Comparison of ENCODE assay signal across 23 cellular contexts in genomic region chr17:31627960-31628359, GRCh38.
DNase-seq lines count a peak whose midpoint lies in the region; ATAC-seq, FAIRE-seq and TF ChIP-seq lines count a peak whose summit lies in the region.
"Had no signal": no experiment of that assay in that cellular context is flagged by ENCODE, and none has a peak within 500 bp of the region (broad histone marks: within the 10 kb centered on the region; RNA-seq: fewer than 3 reads in every experiment).

No MANE protein-coding gene starts in this region.

- DNase-seq in AG10803 (ENCODE audit: low read depth) (peak; percentile 71), HT1080 (ENCODE audit: low read depth) (peak; percentile 23), brain microvascular endothelial cell (peak; percentile 66), foreskin fibroblast (peak; percentile 76 to 88), GOT3 (lab: John Stamatoyannopoulos, UW) (no peak), D721Med (ENCODE audit: insufficient read length, low spot score) (no peak)
- no peak for DNase-seq in activated CD4-positive, alpha-beta T cell treated with anti-CD3 and anti-CD28 coated beads, Interleukin-2, amount 10 ng/mL, durations not matched to agents 7 days and 5 days
- DNase-seq: activated CD4-positive, CD25-positive, alpha-beta regulatory T cell; activated CD8-positive, alpha-beta memory T cell treated with anti-CD3 and anti-CD28 coated beads for 24 hours; activated naive CD8-positive, alpha-beta T cell treated with anti-CD3 and anti-CD28 coated beads, Interleukin-2, amount 10 ng/mL, durations not matched to agents 7 days and 5 days; endodermal cell; head of caudate nucleus; naive B cell; NCI-H2029; NCI-H524; small intestine; testis had no signal

- no peaks in the 10 kb centered on the region for H3K27me3 ChIP-seq in brain microvascular endothelial cell (replicated peaks)
- H3K27me3 ChIP-seq: BLaER1, SJSA1, testis had no signal

- in situ Hi-C loops in brain microvascular endothelial cell (cut with HindIII; ENCODE audit: low pct_ligation_motif_present, low sequenced_read_pairs) = no loop called here

- TF ChIP-seq CTCF in AG10803 (conservative IDR thresholded peaks at IDR 0.05; ENCODE audit: low read length) (no peak), brain microvascular endothelial cell (IDR thresholded peaks at IDR 0.05; ENCODE audit: low read depth, low read length, missing control alignments) (no peak), foreskin fibroblast (IDR thresholded peaks at IDR 0.05; ENCODE audit: low read depth, low read length) (no peak), D721Med (IDR thresholded peaks at IDR 0.05; ENCODE audit: insufficient read depth, missing control alignments) (no peak)

- FAIRE-seq in D721Med (lab: Jason Lieb, UNC) = no peak
- FAIRE-seq: GM19239, islet of Langerhans, small intestine had no signal

- H3K36me3 ChIP-seq in brain microvascular endothelial cell (replicated peaks) = no peaks in the 10 kb centered on the region
- H3K36me3 ChIP-seq: BLaER1, SJSA1 had no signal

- no peak overlapping the region for H3K4me3 Mint-ChIP-seq in activated CD4-positive, alpha-beta T cell treated with anti-CD3 and anti-CD28 coated beads, Interleukin-2, amount 10 ng/mL, durations not matched to agents 7 days and 5 days
- H3K4me3 Mint-ChIP-seq: activated naive CD8-positive, alpha-beta T cell treated with anti-CD3 and anti-CD28 coated beads, Interleukin-2, amount 10 ng/mL, durations not matched to agents 7 days and 5 days; activated T-helper 1 cell treated with anti-CD3 and anti-CD28 coated beads, Interleukin-12 subunit alpha, Interleukin-12 subunit beta, Interleukin-2, Interleukin-4 antibody, amounts not matched to agents 30 ng/mL and 10 ng/mL and 1 ng/mL, durations not matched to agents 14 hours and 24 hours and 36 hours; endodermal cell; naive B cell had no signal

- peaks cover 24% of the 10 kb centered on the region for H3K27me3 Mint-ChIP-seq in activated CD4-positive, alpha-beta T cell treated with anti-CD3 and anti-CD28 coated beads, Interleukin-2, amount 10 ng/mL, durations not matched to agents 7 days and 5 days

- no peaks in the 10 kb centered on the region for H3K36me3 Mint-ChIP-seq in activated CD4-positive, alpha-beta T cell treated with anti-CD3 and anti-CD28 coated beads, Interleukin-2, amount 10 ng/mL, durations not matched to agents 7 days and 5 days (ENCODE audit: low read depth)

- peak overlapping the region; percentile 73 for H3K27ac ChIP-seq in brain microvascular endothelial cell
- H3K27ac ChIP-seq: BLaER1, SJSA1, testis had no signal

- POLR2A ChIA-PET in activated CD4-positive, alpha-beta T cell treated with anti-CD3 and anti-CD28 coated beads, Interleukin-2, amount 10 ng/mL, durations not matched to agents 7 days and 5 days (lab: Charles Lee) = no interaction called here

- peaks cover 18% of the 10 kb centered on the region for H3K9me3 Mint-ChIP-seq in activated CD4-positive, alpha-beta T cell treated with anti-CD3 and anti-CD28 coated beads, Interleukin-2, amount 10 ng/mL, durations not matched to agents 7 days and 5 days

- CTCF ChIA-PET in activated CD4-positive, alpha-beta T cell treated with anti-CD3 and anti-CD28 coated beads, Interleukin-2, amount 10 ng/mL, durations not matched to agents 7 days and 5 days (lab: Charles Lee) = no interaction called here

- peaks cover 1% of the 10 kb centered on the region for H3K4me1 Mint-ChIP-seq in activated CD4-positive, alpha-beta T cell treated with anti-CD3 and anti-CD28 coated beads, Interleukin-2, amount 10 ng/mL, durations not matched to agents 7 days and 5 days
- H3K4me1 Mint-ChIP-seq: endodermal cell, naive B cell had no signal

- no peak overlapping the region for H3K4me3 ChIP-seq in AG10803 (ENCODE audit: low read length)
- no peak overlapping the region for H3K4me3 ChIP-seq in brain microvascular endothelial cell (ENCODE audit: low read depth, low read length)
- no peak overlapping the region for H3K4me3 ChIP-seq in foreskin fibroblast (ENCODE audit: low read depth in 1 of 2, low read length in 2 of 2)
- H3K4me3 ChIP-seq: BLaER1, SJSA1, testis had no signal

- ATAC-seq in HG03342 (IDR thresholded peaks at IDR 0.05; ENCODE audit: unreplicated experiment) = no peak

- H3K27ac Mint-ChIP-seq in activated CD4-positive, alpha-beta T cell treated with anti-CD3 and anti-CD28 coated beads, Interleukin-2, amount 10 ng/mL, durations not matched to agents 7 days and 5 days = no peak overlapping the region
- H3K27ac Mint-ChIP-seq: activated naive CD8-positive, alpha-beta T cell treated with anti-CD3 and anti-CD28 coated beads, Interleukin-2, amount 10 ng/mL, durations not matched to agents 7 days and 5 days; activated T-helper 1 cell treated with anti-CD3 and anti-CD28 coated beads, Interleukin-12 subunit alpha, Interleukin-12 subunit beta, Interleukin-2, Interleukin-4 antibody, amounts not matched to agents 30 ng/mL and 10 ng/mL and 1 ng/mL, durations not matched to agents 14 hours and 24 hours and 36 hours; endodermal cell; naive B cell had no signal

Comparison
In these comparisons a context has a peak if more than half of its experiments do, and no peak if none do; other contexts are left out.
1. DNase-seq: peak in AG10803 (single experiment), HT1080 (single experiment), brain microvascular endothelial cell (single experiment) and foreskin fibroblast (2 of 2); none in GOT3 (single experiment), activated CD4-positive, alpha-beta T cell treated with anti-CD3 and anti-CD28 coated beads, Interleukin-2, amount 10 ng/mL, durations not matched to agents 7 days and 5 days (single experiment) and D721Med (single experiment).